Comparison of ENCODE assay signal across 18 cellular contexts in the genomic region with DNA sequence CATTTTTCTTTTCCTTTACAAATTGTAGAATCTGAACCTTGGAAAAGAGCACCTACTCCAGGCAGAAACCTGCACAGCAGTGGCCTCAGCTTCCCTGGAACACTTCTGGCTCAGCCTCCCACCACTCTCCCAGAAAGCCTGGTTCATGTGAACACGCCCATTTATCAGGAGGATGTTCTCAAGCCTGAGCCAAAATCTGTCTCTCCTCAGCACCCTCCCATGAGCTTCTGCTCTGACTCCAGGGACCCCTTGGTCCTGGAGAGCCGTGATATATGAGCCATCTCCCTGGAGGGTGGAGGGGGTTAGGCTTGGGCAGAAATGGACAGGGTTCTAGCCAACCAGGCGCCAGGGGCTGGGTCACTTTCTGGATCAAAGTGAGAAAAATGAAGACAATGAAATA. TPM values are rescaled to one million over a fixed set of nuclear protein-coding genes. Genes with fewer than 3 reads are reported as not detected.
DNase-seq lines count a peak whose midpoint lies in the region; ATAC-seq, FAIRE-seq and TF ChIP-seq lines count a peak whose summit lies in the region.
"Had no signal": no experiment of that assay in that cellular context is flagged by ENCODE, and none has a peak within 500 bp of the region (broad histone marks: within the 10 kb centered on the region; RNA-seq: fewer than 3 reads in every experiment).

No MANE protein-coding gene starts in this region.

- no peak overlapping the region for H2BK120ac ChIP-seq in IMR-90 (ENCODE audit: low read depth, low read length)

- peak overlapping the region; percentile 1 for H2AK9ac ChIP-seq in IMR-90 (replicated peaks; ENCODE audit: low read depth, low read length, poor library complexity)

- H3K27me3 ChIP-seq in IMR-90 (ENCODE audit: control insufficient read depth, insufficient read depth, low read length) (peaks cover 8% of the 10 kb centered on the region), K562 (ENCODE audit: control insufficient read depth in 2 of 2, insufficient read depth in 2 of 2, low read length in 2 of 2) (no peaks in the 10 kb centered on the region; a peak in 1 of 5 replicates), upper lobe of right lung (peaks cover 6% of the 10 kb centered on the region), A673 (replicated peaks; ENCODE audit: insufficient read depth, low read depth, low read length, poor library complexity) (no peaks in the 10 kb centered on the region)
- H3K27me3 ChIP-seq: BLaER1 had no signal

- H3K9me3 ChIP-seq in IMR-90 (ENCODE audit: control insufficient read depth, insufficient read depth, low read length) (no peaks in the 10 kb centered on the region), K562 (replicated peaks; ENCODE audit: control insufficient read depth, insufficient read depth, low read depth, low read length) (no peaks in the 10 kb centered on the region), kidney (ENCODE audit: control insufficient read depth in 1 of 2, low read length in 2 of 2) (no peaks in the 10 kb centered on the region), upper lobe of right lung (no peaks in the 10 kb centered on the region), A673 (ENCODE audit: low read depth, low read length, poor library complexity, severe bottlenecking) (no peaks in the 10 kb centered on the region)
- H3K9me3 ChIP-seq: BLaER1, Caco-2 had no signal

- H3K4me2 ChIP-seq in IMR-90 (ENCODE audit: low read depth, low read length): no peak overlapping the region
- no peak overlapping the region for H3K4me2 ChIP-seq in K562 (ENCODE audit: insufficient read depth, low read length)
- H3K4me2 ChIP-seq: BLaER1, GM23338 had no signal

- H3K4me1 ChIP-seq in IMR-90 (ENCODE audit: control insufficient read depth, insufficient read depth, low read length) (peaks cover 1% of the 10 kb centered on the region; the same call in 1 of the 2 replicates), K562 (replicated peaks in 1 of 2; ENCODE audit: control insufficient read depth in 2 of 2, insufficient read depth in 2 of 2, low read length in 2 of 2) (peaks cover 24 to 28% of the 10 kb centered on the region in 2 experiments), kidney (ENCODE audit: control insufficient read depth in 1 of 2, insufficient read depth in 1 of 2, low read depth in 1 of 2, low read length in 2 of 2) (peaks cover 0 to 4% of the 10 kb centered on the region in 2 donors), upper lobe of right lung (no peaks in the 10 kb centered on the region), A673 (ENCODE audit: insufficient read depth, low read length, poor library complexity, severe bottlenecking) (no peaks in the 10 kb centered on the region)
- H3K4me1 ChIP-seq: BLaER1, Caco-2 had no signal

- no peak overlapping the region for H2BK5ac ChIP-seq in IMR-90 (ENCODE audit: low read depth, low read length, poor library complexity, severe bottlenecking)

- CTCF ChIA-PET in IMR-90 (lab: Yijun Ruan, JAX) (interaction anchor here (0.6 kb wide), 1 partner anchor 105 kb away, joined by 3 read pairs; no protein-coding TSS in a partner anchor), K562 (lab: Yijun Ruan, JAX; ENCODE audit: low intra/inter-chr PET ratio) (no interaction called here), A673 (lab: Charles Lee) (no interaction called here)

- dilution Hi-C loops in IMR-90 (cut with HindIII; ENCODE audit: low sequenced_read_pairs, unreplicated experiment): no loop called here

- H2BK20ac ChIP-seq in IMR-90 (ENCODE audit: low read depth, low read length): no peak overlapping the region

- H3K79me2 ChIP-seq in K562 (ENCODE audit: control insufficient read depth, insufficient read depth, low read length): no peaks in the 10 kb centered on the region

- H3K36me3 ChIP-seq in IMR-90 (ENCODE audit: control insufficient read depth, insufficient read depth, low read length): no peaks in the 10 kb centered on the region
- no peaks in the 10 kb centered on the region for H3K36me3 ChIP-seq in K562 (ENCODE audit: control insufficient read depth, insufficient read depth, low read length)
- no peaks in the 10 kb centered on the region for H3K36me3 ChIP-seq in kidney (ENCODE audit: control insufficient read depth in 1 of 2, insufficient read depth in 2 of 2, low read length in 2 of 2)
- H3K36me3 ChIP-seq in upper lobe of right lung: no peaks in the 10 kb centered on the region
- H3K36me3 ChIP-seq in A673 (ENCODE audit: insufficient read depth, low read length, poor library complexity, severe bottlenecking): no peaks in the 10 kb centered on the region
- H3K36me3 ChIP-seq: BLaER1 had no signal

- FAIRE-seq in K562 (lab: Jason Lieb, UNC): no peak
- no peak for FAIRE-seq in kidney (lab: Jason Lieb, UNC)
- FAIRE-seq: A204.1, GM12892 had no signal

- TF ChIP-seq POLR2A in IMR-90 (IDR thresholded peaks at IDR 0.05; ENCODE audit: low read depth, low read length): no peak
- no peak for TF ChIP-seq POLR2A in K562 (conservative IDR thresholded peaks at IDR 0.05)

- intact Hi-C loops in IMR-90 (cut with micrococcal nuclease): no loop called here
- intact Hi-C loops in K562 (cut with micrococcal nuclease): no loop called here
- intact Hi-C loops in kidney (cut with DNase I): no loop called here
- intact Hi-C loops in upper lobe of right lung (cut with DNase I): no loop called here
- intact Hi-C loops in A673 (cut with micrococcal nuclease; ENCODE audit: unreplicated experiment): no loop called here

- no peak for TF ChIP-seq EP300 in K562 (IDR thresholded peaks at IDR 0.05; ENCODE audit: low read length)

- H3K14ac ChIP-seq in IMR-90 (replicated peaks; ENCODE audit: low read depth, low read length): no peak overlapping the region

- POLR2A ChIA-PET in IMR-90 (lab: Charles Lee; ENCODE audit: unreplicated experiment) (no interaction called here), K562 (lab: Yijun Ruan, JAX) (interaction anchor here (0.6 to 2.2 kb wide), 2 partner anchors 9 to 44 kb away, joined by 4 to 11 read pairs; no protein-coding TSS in a partner anchor), A673 (lab: Charles Lee; ENCODE audit: low non-redundant PET) (no interaction called here)

- H2AFZ ChIP-seq in IMR-90 (replicated peaks; ENCODE audit: low read length, poor library complexity): no peak overlapping the region
- peak overlapping the region; percentile 45; the same call in 1 of the 2 replicates for H2AFZ ChIP-seq in K562 (ENCODE audit: low read depth, low read length)
- H2AFZ ChIP-seq: GM23338 had no signal

- TF ChIP-seq CTCF in IMR-90 (conservative IDR thresholded peaks at IDR 0.05; ENCODE audit: low read depth, low read length): no peak
- peak in 1 of 3 experiments; percentile 30; a peak in 1 of 6 replicates for TF ChIP-seq CTCF in K562 (IDR thresholded peaks at IDR 0.05 in 2 of 3, conservative IDR thresholded peaks at IDR 0.05 in 1 of 3; ENCODE audit: insufficient read depth in 2 of 3, low read depth in 1 of 3, low read length in 3 of 3)
- TF ChIP-seq CTCF in kidney (IDR thresholded peaks at IDR 0.05; ENCODE audit: borderline replicate concordance, extremely low read depth, insufficient read depth): no peak
- TF ChIP-seq CTCF in upper lobe of right lung (IDR thresholded peaks at IDR 0.05): no peak
- no peak for TF ChIP-seq CTCF in A673 (conservative IDR thresholded peaks at IDR 0.05; ENCODE audit: low read depth, low read length)

- TF ChIP-seq RAD21 in IMR-90 (IDR thresholded peaks at IDR 0.05; ENCODE audit: low read length): no peak
- TF ChIP-seq RAD21 in K562 (CRISPR knock-in tag; conservative IDR thresholded peaks at IDR 0.05 in 1 of 2, IDR thresholded peaks at IDR 0.05 in 1 of 2): no peak

- no peak overlapping the region for H4K8ac ChIP-seq in IMR-90 (ENCODE audit: low read depth in 2 of 2, low read length in 2 of 2)

- H3K4ac ChIP-seq in IMR-90 (ENCODE audit: low read depth, low read length): no peak overlapping the region

- no peak overlapping the region for H3K23ac ChIP-seq in IMR-90 (ENCODE audit: low read depth, low read length)

- no peak overlapping the region for H3K27ac ChIP-seq in IMR-90 (ENCODE audit: insufficient read depth, low read length)
- no peak overlapping the region for H3K27ac ChIP-seq in K562 (ENCODE audit: extremely low read depth, low read depth, low read length)
- no peak overlapping the region for H3K27ac ChIP-seq in kidney (ENCODE audit: low read depth in 2 of 2, low read length in 2 of 2)
- H3K27ac ChIP-seq in upper lobe of right lung: no peak overlapping the region
- no peak overlapping the region for H3K27ac ChIP-seq in A673 (ENCODE audit: low read depth, low read length, poor library complexity, severe bottlenecking)
- H3K27ac ChIP-seq: BLaER1 had no signal

- no peaks in the 10 kb centered on the region for H4K20me1 ChIP-seq in IMR-90 (ENCODE audit: insufficient read depth, low read length)
- no peaks in the 10 kb centered on the region for H4K20me1 ChIP-seq in K562 (replicated peaks; ENCODE audit: control insufficient read depth, insufficient read depth, low read length)
- H4K20me1 ChIP-seq: BLaER1 had no signal

- no peak overlapping the region for H2BK15ac ChIP-seq in IMR-90 (ENCODE audit: low read depth, low read length)

- H3K9me1 ChIP-seq in IMR-90 (ENCODE audit: insufficient read depth, low read length) (peaks cover 4% of the 10 kb centered on the region; the same call in 1 of the 2 replicates), K562 (ENCODE audit: control insufficient read depth, insufficient read depth, low read length) (no peaks in the 10 kb centered on the region)

- H3K4me3 ChIP-seq in IMR-90 (ENCODE audit: insufficient read depth, low read depth, low read length): no peak overlapping the region
- H3K4me3 ChIP-seq in K562: no peak overlapping the region
- H3K4me3 ChIP-seq in kidney (ENCODE audit: low read length in 2 of 2): no peak overlapping the region
- no peak overlapping the region for H3K4me3 ChIP-seq in upper lobe of right lung
- H3K4me3 ChIP-seq in A673 (ENCODE audit: low read depth, low read length, poor library complexity, severe bottlenecking): no peak overlapping the region
- H3K4me3 ChIP-seq: BLaER1, GM23338 had no signal

- no CpG with 5 or more reads among the region's 3 CpGs for whole genome bisulfite sequencing in IMR-90 (ENCODE audit: extremely low coverage in 2 of 2, insufficient read length in 1 of 2), 2 experiments
- WGBS in K562 (ENCODE audit: insufficient coverage, low coverage, missing lambda C conversion rate): 33% methylated on average over 3 of the region's 3 CpGs

- no peak for ATAC-seq in IMR-90 (ENCODE audit: low read depth)
- ATAC-seq in K562: peak; percentile 13; the same call in 2 of the 3 replicates
- no peak for ATAC-seq in upper lobe of right lung
- ATAC-seq: GM23338 had no signal

- no peak overlapping the region for H4K5ac ChIP-seq in IMR-90 (ENCODE audit: low read depth, low read length)

- H3K56ac ChIP-seq in IMR-90 (ENCODE audit: extremely low read depth, insufficient read depth, low read length): no peak overlapping the region

- no peaks in the 10 kb centered on the region for H3K79me1 ChIP-seq in IMR-90 (ENCODE audit: low read depth in 1 of 2, low read length in 2 of 2)

- H3K18ac ChIP-seq in IMR-90 (ENCODE audit: low read depth, low read length): no peak overlapping the region

- no peak overlapping the region for H2AK5ac ChIP-seq in IMR-90 (ENCODE audit: low read depth, low read length)

- no peak overlapping the region for H4K91ac ChIP-seq in IMR-90 (ENCODE audit: insufficient read depth, low read depth, low read length)

- H3K9ac ChIP-seq in IMR-90 (ENCODE audit: low read depth, low read length): no peak overlapping the region
- peak overlapping the region in 1 of 2 experiments; percentile 75; a peak in 2 of 4 replicates for H3K9ac ChIP-seq in K562 (ENCODE audit: insufficient read depth in 1 of 2, low read depth in 2 of 2, low read length in 2 of 2)
- no peak overlapping the region for H3K9ac ChIP-seq in kidney (ENCODE audit: low read length in 2 of 2)
- H3K9ac ChIP-seq: BLaER1 had no signal

- DNase-seq in IMR-90 (no peak), K562 (ENCODE audit: extremely low read depth in 1 of 4, low spot score in 3 of 4) (peak in 1 of 4 experiments; percentile 35), kidney (peak; percentile 4), upper lobe of right lung (peak; percentile 18), activated gamma-delta T cell (lab: John Stamatoyannopoulos, UW) (no peak), NCI-H2029 (lab: John Stamatoyannopoulos, UW) (no peak), A673 (ENCODE audit: low spot score) (no peak)
- DNase-seq: AML-193; CD8-positive, alpha-beta memory T cell; DND-41; GDM1; H7 had no signal

- in situ Hi-C loops in IMR-90 (cut with MboI; ENCODE audit: low sequenced_read_pairs) (no loop called here), K562 (cut with MboI) (no loop called here)

- BruUV-seq in IMR-90 (replicated peaks; lab: Mats Ljungman, UMichigan) (no TSS peak), K562 (replicated peaks; lab: Mats Ljungman, UMichigan) (no TSS peak), A673 (replicated peaks; lab: Mats Ljungman, UMichigan) (no TSS peak)

RNA-seq across cellular contexts. Expression of gene GDF2, which starts 10.1 kb away (rescaled TPM):
- total RNA-seq in IMR-90 (2012; rRNA removed) (under 0.01 TPM in 1 of 2 replicates, not detected in the other), K562 (2014; rRNA removed) (0.54 and 0.69 TPM in 2 replicates), K562 (2014; rRNA removed; fragmentation: Illumina TruSeq; extraction: Trizol) (0.18 and 0.22 TPM in 2 replicates), K562 (2015; rRNA removed; fragmentation: Illumina TruSeq; extraction: Trizol) (0.57 and 0.58 TPM in 2 replicates), K562 (2021) (0.11 and 0.27 TPM in 2 replicates), kidney (not detected), upper lobe of right lung (not detected), A673 (2021) (not detected in 2 replicates)
- polyA plus RNA-seq in IMR-90 (2012; rRNA removed) (0.04 TPM in 1 of 2 replicates, not detected in the other), K562 (2011; rRNA removed) (0.08 TPM in 1 of 2 replicates, not detected in the other), K562 (2014; fragmentation: Illumina TruSeq; extraction: Trizol) (0.48 TPM in 2 replicates), K562 (2014; fragmentation: Nextera tagmentation; extraction: Ambion mirVana) (not detected), K562 (2014; rRNA removed) (0.27 and 0.54 TPM in 2 replicates), kidney (ENCODE audit: insufficient read depth, low read depth, low replicate concordance) (not detected)
- not detected in 2 replicates for polyA plus RNA-seq in IMR-90 (2012; cell fraction: cytosol; rRNA removed)
- not detected in 2 replicates for polyA plus RNA-seq in IMR-90 (2012; cell fraction: nucleus; rRNA removed; ENCODE audit: low replicate concordance)
- total RNA-seq in K562 (2011; cell fraction: chromatin; rRNA removed; ENCODE audit: low replicate concordance): 0.21 and 1.00 TPM in 2 replicates
- 1.0 and 1.6 TPM in 2 replicates for total RNA-seq in K562 (2011; cell fraction: nucleolus; rRNA removed)
- total RNA-seq in K562 (2011; cell fraction: nucleoplasm; rRNA removed): 0.38 and 1.0 TPM in 2 replicates
- polyA plus RNA-seq in K562 (2011; cell fraction: cytosol; rRNA removed): 0.18 TPM in 1 of 2 replicates, not detected in the other
- 0.08 TPM in 1 of 2 replicates, not detected in the other for polyA plus RNA-seq in K562 (2011; cell fraction: nucleus; rRNA removed)
- 0.60 and 1.8 TPM in 2 replicates for polyA plus RNA-seq in K562 (2012)
- polyA minus RNA-seq in K562 (2011; rRNA and poly(A)+ RNA removed): 0.09 and 0.14 TPM in 2 replicates
- polyA minus RNA-seq in K562 (2011; cell fraction: cytosol; rRNA and poly(A)+ RNA removed): not detected in 2 replicates
- polyA minus RNA-seq in K562 (2011; cell fraction: nucleus; rRNA and poly(A)+ RNA removed): not detected in 2 replicates
- total RNA-seq: Caco-2; CD8-positive, alpha-beta memory T cell; GM23338; H7 had no signal
- polyA plus RNA-seq: AG04450; CD8-positive, alpha-beta memory T cell; GM23338 had no signal

RNA-seq across cellular contexts. Expression of gene RBP3, which starts 15.8 kb away (rescaled TPM):
- total RNA-seq in IMR-90 (2012; rRNA removed): not detected in 2 replicates
- not detected in 2 replicates for polyA plus RNA-seq in IMR-90 (2012; rRNA removed)
- not detected in 2 replicates for polyA plus RNA-seq in IMR-90 (2012; cell fraction: cytosol; rRNA removed)
- polyA plus RNA-seq in IMR-90 (2012; cell fraction: nucleus; rRNA removed; ENCODE audit: low replicate concordance): not detected in 2 replicates
- not detected in 2 replicates for total RNA-seq in K562 (2011; cell fraction: chromatin; rRNA removed; ENCODE audit: low replicate concordance)
- not detected in 2 replicates for total RNA-seq in K562 (2011; cell fraction: nucleolus; rRNA removed)
- total RNA-seq in K562 (2011; cell fraction: nucleoplasm; rRNA removed): not detected in 2 replicates
- not detected in 2 replicates for total RNA-seq in K562 (2014; rRNA removed)
- not detected in 2 replicates for total RNA-seq in K562 (2014; rRNA removed; fragmentation: Illumina TruSeq; extraction: Trizol)
- total RNA-seq in K562 (2015; rRNA removed; fragmentation: Illumina TruSeq; extraction: Trizol): not detected in 2 replicates
- not detected in 2 replicates for total RNA-seq in K562 (2021)
- not detected in 2 replicates for polyA plus RNA-seq in K562 (2011; rRNA removed)
- not detected in 2 replicates for polyA plus RNA-seq in K562 (2011; cell fraction: cytosol; rRNA removed)
- polyA plus RNA-seq in K562 (2011; cell fraction: nucleus; rRNA removed): not detected in 2 replicates
- not detected in 2 replicates for polyA plus RNA-seq in K562 (2012)
- not detected in 2 replicates for polyA plus RNA-seq in K562 (2014; fragmentation: Illumina TruSeq; extraction: Trizol)
- polyA plus RNA-seq in K562 (2014; fragmentation: Nextera tagmentation; extraction: Ambion mirVana): not detected
- not detected in 2 replicates for polyA plus RNA-seq in K562 (2014; rRNA removed)
- not detected in 2 replicates for polyA minus RNA-seq in K562 (2011; rRNA and poly(A)+ RNA removed)
- not detected in 2 replicates for polyA minus RNA-seq in K562 (2011; cell fraction: cytosol; rRNA and poly(A)+ RNA removed)
- not detected in 2 replicates for polyA minus RNA-seq in K562 (2011; cell fraction: nucleus; rRNA and poly(A)+ RNA removed)
- total RNA-seq in kidney: not detected
- not detected for polyA plus RNA-seq in kidney (ENCODE audit: insufficient read depth, low read depth, low replicate concordance)
- total RNA-seq in upper lobe of right lung: not detected
- total RNA-seq in A673 (2021): not detected in 2 replicates
- total RNA-seq: Caco-2; CD8-positive, alpha-beta memory T cell; GM23338; H7 had no signal
- polyA plus RNA-seq: AG04450; CD8-positive, alpha-beta memory T cell; GM23338 had no signal

RNA-seq across cellular contexts. Expression of gene GDF10, which starts 32.4 kb away (rescaled TPM):
- total RNA-seq in IMR-90 (2012; rRNA removed) (not detected in 2 replicates), K562 (2014; rRNA removed) (not detected in 2 replicates), K562 (2014; rRNA removed; fragmentation: Illumina TruSeq; extraction: Trizol) (not detected in 2 replicates), K562 (2015; rRNA removed; fragmentation: Illumina TruSeq; extraction: Trizol) (not detected in 2 replicates), K562 (2021) (0.11 TPM in 1 of 2 replicates, not detected in the other), kidney (1.1 TPM), upper lobe of right lung (16.8 TPM), A673 (2021) (0.45 and 0.52 TPM in 2 replicates)
- polyA plus RNA-seq in IMR-90 (2012; rRNA removed) (0.26 and 0.34 TPM in 2 replicates), K562 (2011; rRNA removed) (not detected in 2 replicates), K562 (2014; fragmentation: Illumina TruSeq; extraction: Trizol) (not detected in 2 replicates), K562 (2014; fragmentation: Nextera tagmentation; extraction: Ambion mirVana) (under 1 TPM; 0.03 to 0.20 TPM), K562 (2014; rRNA removed) (not detected in 2 replicates), kidney (ENCODE audit: insufficient read depth, low read depth, low replicate concordance) (not detected)
- polyA plus RNA-seq in IMR-90 (2012; cell fraction: cytosol; rRNA removed): 0.10 and 0.12 TPM in 2 replicates
- polyA plus RNA-seq in IMR-90 (2012; cell fraction: nucleus; rRNA removed; ENCODE audit: low replicate concordance): 0.16 TPM in 1 of 2 replicates, not detected in the other
- total RNA-seq in K562 (2011; cell fraction: chromatin; rRNA removed; ENCODE audit: low replicate concordance): not detected in 2 replicates
- not detected in 2 replicates for total RNA-seq in K562 (2011; cell fraction: nucleolus; rRNA removed)
- not detected in 2 replicates for total RNA-seq in K562 (2011; cell fraction: nucleoplasm; rRNA removed)
- not detected in 2 replicates for polyA plus RNA-seq in K562 (2011; cell fraction: cytosol; rRNA removed)
- not detected in 2 replicates for polyA plus RNA-seq in K562 (2011; cell fraction: nucleus; rRNA removed)
- polyA plus RNA-seq in K562 (2012): 0.03 and 0.19 TPM in 2 replicates
- polyA minus RNA-seq in K562 (2011; rRNA and poly(A)+ RNA removed): not detected in 2 replicates
- not detected in 2 replicates for polyA minus RNA-seq in K562 (2011; cell fraction: cytosol; rRNA and poly(A)+ RNA removed)
- polyA minus RNA-seq in K562 (2011; cell fraction: nucleus; rRNA and poly(A)+ RNA removed): not detected in 2 replicates
- total RNA-seq: Caco-2, H7 had no signal
- polyA plus RNA-seq: GM23338 had no signal

RNA-seq across cellular contexts. Expression of gene ZNF488, which starts 51.7 kb away (rescaled TPM):
- under 0.01 TPM in 2 replicates for total RNA-seq in IMR-90 (2012; rRNA removed)
- 0.14 TPM in 2 replicates for polyA plus RNA-seq in IMR-90 (2012; rRNA removed)
- polyA plus RNA-seq in IMR-90 (2012; cell fraction: cytosol; rRNA removed): 0.11 and 0.22 TPM in 2 replicates
- polyA plus RNA-seq in IMR-90 (2012; cell fraction: nucleus; rRNA removed; ENCODE audit: low replicate concordance): 0.07 and 0.10 TPM in 2 replicates
- 0.30 TPM in 1 of 2 replicates, not detected in the other for total RNA-seq in K562 (2011; cell fraction: chromatin; rRNA removed; ENCODE audit: low replicate concordance)
- 0.13 and 0.33 TPM in 2 replicates for total RNA-seq in K562 (2011; cell fraction: nucleolus; rRNA removed)
- not detected in 2 replicates for total RNA-seq in K562 (2011; cell fraction: nucleoplasm; rRNA removed)
- total RNA-seq in K562 (2014; rRNA removed): not detected in 2 replicates
- not detected in 2 replicates for total RNA-seq in K562 (2014; rRNA removed; fragmentation: Illumina TruSeq; extraction: Trizol)
- total RNA-seq in K562 (2015; rRNA removed; fragmentation: Illumina TruSeq; extraction: Trizol): 0.04 TPM in 1 of 2 replicates, not detected in the other
- total RNA-seq in K562 (2021): 0.07 and 0.11 TPM in 2 replicates
- 0.04 and 0.08 TPM in 2 replicates for polyA plus RNA-seq in K562 (2011; rRNA removed)
- polyA plus RNA-seq in K562 (2011; cell fraction: cytosol; rRNA removed): 0.01 and 0.15 TPM in 2 replicates
- 0.13 TPM in 1 of 2 replicates, not detected in the other for polyA plus RNA-seq in K562 (2011; cell fraction: nucleus; rRNA removed)
- 0.05 TPM in 1 of 2 replicates, not detected in the other for polyA plus RNA-seq in K562 (2012)
- 0.09 TPM in 1 of 2 replicates, not detected in the other for polyA plus RNA-seq in K562 (2014; fragmentation: Illumina TruSeq; extraction: Trizol)
- under 1 TPM in 1 of 2 experiments, not detected in 1; 0.03 TPM for polyA plus RNA-seq in K562 (2014; fragmentation: Nextera tagmentation; extraction: Ambion mirVana)
- 0.04 TPM in 1 of 2 replicates, not detected in the other for polyA plus RNA-seq in K562 (2014; rRNA removed)
- polyA minus RNA-seq in K562 (2011; rRNA and poly(A)+ RNA removed): 0.14 TPM in 1 of 2 replicates, not detected in the other
- polyA minus RNA-seq in K562 (2011; cell fraction: cytosol; rRNA and poly(A)+ RNA removed): not detected in 2 replicates
- 0.11 and 0.13 TPM in 2 replicates for polyA minus RNA-seq in K562 (2011; cell fraction: nucleus; rRNA and poly(A)+ RNA removed)
- 0.09 TPM for total RNA-seq in kidney
- 4.0 TPM for polyA plus RNA-seq in kidney (ENCODE audit: insufficient read depth, low read depth, low replicate concordance)
- total RNA-seq in upper lobe of right lung: 0.41 TPM
- total RNA-seq in A673 (2021): 0.09 TPM in 2 replicates
- polyA plus RNA-seq: CD8-positive, alpha-beta memory T cell had no signal

Comparison
In these comparisons a context has a peak if more than half of its experiments do, and no peak if none do; other contexts are left out.
1. DNase-seq: peak in kidney (single experiment) and upper lobe of right lung (single experiment); none in IMR-90 (single experiment), activated gamma-delta T cell (single experiment), NCI-H2029 (single experiment) and A673 (single experiment).